Comparison of ENCODE assay signal across 8 cellular contexts in the genomic region with DNA sequence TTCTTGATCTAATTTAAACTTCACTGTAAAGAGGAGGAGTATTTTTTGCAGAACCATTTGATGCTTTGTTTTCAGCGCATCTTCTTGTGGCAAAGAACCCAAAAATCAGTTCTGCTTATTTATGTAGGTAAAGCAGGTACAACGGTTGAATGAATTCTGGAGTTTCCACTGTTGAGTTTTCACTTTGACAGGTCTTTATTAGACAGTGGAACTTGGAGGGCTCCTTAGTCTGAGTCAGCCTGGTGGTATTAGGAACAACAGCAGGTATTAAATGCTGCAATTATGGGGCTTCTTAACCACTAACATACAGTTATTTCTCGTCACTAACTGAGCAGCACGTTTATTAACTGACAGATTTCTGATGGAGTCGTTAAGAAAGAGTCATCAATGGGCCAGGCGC. TPM values are rescaled to one million over a fixed set of nuclear protein-coding genes. Genes with fewer than 3 reads are reported as not detected.
DNase-seq lines count a peak whose midpoint lies in the region; ATAC-seq and TF ChIP-seq lines count a peak whose summit lies in the region.

No MANE protein-coding gene starts in this region.

- DNase-seq in SK-N-MC (ENCODE audit: low read depth, low spot score) (no peak), spleen (no peak), NCI-H524 (lab: John Stamatoyannopoulos, UW) (no peak), NCI-H1092 treated with DMSO at 0.1 percent for 48 hours (lab: John Stamatoyannopoulos, UW) (no peak), G401 (ENCODE audit: low spot score) (no peak)
- DNase-seq in activated CD4-positive, CD25-positive, alpha-beta regulatory T cell (lab: John Stamatoyannopoulos, UW) = no peak

- intact Hi-C loops in spleen (cut with DNase I; ENCODE audit: low total_unique reads) = loop anchor here (10.0 kb wide), 1 partner anchor 199 kb away; no protein-coding TSS in a partner anchor

- peaks cover 22% of the 10 kb centered on the region; the same call in 1 of the 2 replicates for H3K36me3 ChIP-seq in SK-N-MC (ENCODE audit: insufficient read depth, low read length)
- peaks cover 0 to 14% of the 10 kb centered on the region in 2 donors for H3K36me3 ChIP-seq in gastroesophageal sphincter
- peaks cover 3 to 27% (median 20%) of the 10 kb centered on the region in 6 donors for H3K36me3 ChIP-seq in spleen

- TF ChIP-seq CTCF in gastroesophageal sphincter (IDR thresholded peaks at IDR 0.05) (no peak), spleen (IDR thresholded peaks at IDR 0.05 in 8 of 11, conservative IDR thresholded peaks at IDR 0.05 in 3 of 11) (no peak)

- in situ Hi-C loops in G401 (cut with HindIII; ENCODE audit: low sequenced_read_pairs) = no loop called here

- H3K27ac ChIP-seq in SK-N-MC (no peak overlapping the region), gastroesophageal sphincter (peak overlapping the region in 3 of 4 donors; percentile 92 to 98 (median 98)), spleen (peak overlapping the region in 4 of 8 donors; percentile 90 to 93 (median 93))

- H3K9me3 ChIP-seq in SK-N-MC (ENCODE audit: low read depth, low read length) = no peaks in the 10 kb centered on the region
- no peaks in the 10 kb centered on the region for H3K9me3 ChIP-seq in gastroesophageal sphincter
- H3K9me3 ChIP-seq in spleen = no peaks in the 10 kb centered on the region

- ATAC-seq in GM18502 (IDR thresholded peaks at IDR 0.05; ENCODE audit: poor library complexity, unreplicated experiment) (peak; percentile 21), gastroesophageal sphincter (no peak)

- H3K4me1 ChIP-seq in gastroesophageal sphincter (peaks cover 4 to 49% (median 11%) of the 10 kb centered on the region in 3 donors), spleen (peaks cover 14 to 52% (median 38%) of the 10 kb centered on the region in 6 donors)

- H3K27me3 ChIP-seq in gastroesophageal sphincter = no peaks in the 10 kb centered on the region
- no peaks in the 10 kb centered on the region for H3K27me3 ChIP-seq in spleen (replicated peaks in 1 of 7)

- TF ChIP-seq POLR2A in gastroesophageal sphincter (IDR thresholded peaks at IDR 0.05) = no peak
- no peak for TF ChIP-seq POLR2A in spleen (IDR thresholded peaks at IDR 0.05)

- WGBS in gastroesophageal sphincter (ENCODE audit: low coverage in 1 of 2), 2 donors = 23 to 69% methylated on average over 3 to 6 of the region's 6 CpGs
- WGBS in spleen, 5 donors = 57 to 70% (median 59%) methylated on average over 6 of the region's 6 CpGs

- no peak for TF ChIP-seq EP300 in gastroesophageal sphincter (IDR thresholded peaks at IDR 0.05)

- H3K9ac ChIP-seq in SK-N-MC (ENCODE audit: insufficient read length) = peak overlapping the region; percentile 97

- H3K4me3 ChIP-seq in SK-N-MC (peak overlapping the region; percentile 100), gastroesophageal sphincter (peak overlapping the region; percentile 82 to 90), spleen (peak overlapping the region; percentile 68 to 91 (median 84))

RNA-seq across cellular contexts. Expression of a gene that starts 1.2 kb away (rescaled TPM):
- total RNA-seq in gastroesophageal sphincter (10 to 100 TPM in 2 of 4 donors, 1 to 10 TPM in 2; 8.6 to 13.6 (median 10.7) TPM), spleen (10 to 100 TPM; 20.7 to 68.7 (median 23.7) TPM)
- polyA plus RNA-seq in spleen = 1 to 10 TPM; 3.4 to 5.5 (median 4.3) TPM
- 5.4 and 5.7 TPM in 2 replicates for total RNA-seq in G401 (2014; rRNA removed; shearing (Covaris generic))
